In the genomic region with DNA sequence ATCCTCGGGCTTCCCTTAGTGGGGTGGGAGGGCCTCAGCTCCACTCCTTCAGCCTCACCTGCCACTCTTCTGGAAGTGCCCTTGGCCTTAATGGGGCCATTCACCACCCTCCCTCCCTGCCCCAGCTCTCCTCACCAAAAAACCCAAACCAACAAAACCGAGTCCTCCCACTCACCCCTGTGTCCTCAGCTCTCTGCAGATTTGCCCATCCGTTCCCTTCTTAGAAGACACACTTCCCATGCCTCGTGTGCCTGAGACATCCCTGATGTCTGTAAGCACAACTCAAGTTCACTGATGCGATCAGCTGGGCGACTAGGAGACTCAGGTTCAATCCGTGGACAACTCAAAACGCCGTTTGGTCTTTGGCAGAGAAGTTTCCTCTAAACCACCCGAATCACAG, we compare ENCODE assay signal across 29 cellular contexts.
"Had no signal": no experiment of that assay in that cellular context is flagged by ENCODE, and none has a peak within 500 bp of the region (broad histone marks: within the 10 kb centered on the region; RNA-seq: fewer than 3 reads in every experiment).

No MANE protein-coding gene starts in this region.

- H3K4me2 ChIP-seq: smooth muscle cell had no signal

- H3K4me1 ChIP-seq: colonic mucosa, parathyroid adenoma, psoas muscle, SJSA1, thyroid gland, upper lobe of right lung had no signal

- H3K9me3 ChIP-seq: colonic mucosa, psoas muscle, SJSA1, thyroid gland, upper lobe of right lung had no signal

- H3K27ac ChIP-seq: colonic mucosa, parathyroid adenoma, psoas muscle, SJSA1, thyroid gland, upper lobe of right lung, VCaP had no signal

- H2AFZ ChIP-seq: parathyroid adenoma had no signal

- H3K4me1 Mint-ChIP-seq: activated naive CD4-positive, alpha-beta T cell treated with anti-CD3 and anti-CD28 coated beads, Interleukin-2, amount 50 U/mL, for 24 hours; activated naive CD8-positive, alpha-beta T cell treated with anti-CD3 and anti-CD28 coated beads, Interleukin-2, amount 50 U/mL, for 24 hours; central memory CD8-positive, alpha-beta T cell; mesothelial cell of epicardium; naive B cell had no signal

- H3K27ac Mint-ChIP-seq: activated naive CD4-positive, alpha-beta T cell treated with anti-CD3 and anti-CD28 coated beads, Interleukin-2, amount 50 U/mL, for 24 hours; activated naive CD8-positive, alpha-beta T cell treated with anti-CD3 and anti-CD28 coated beads, Interleukin-2, amount 50 U/mL, for 24 hours; activated T-cell treated with anti-CD3 and anti-CD28 coated beads, Interleukin-2, amount 50 U/mL, for 24 hours; mesothelial cell of epicardium; naive B cell had no signal

- H3K79me2 ChIP-seq: parathyroid adenoma had no signal

- DNase-seq: activated CD4-positive, alpha-beta T cell treated with anti-CD3 and anti-CD28 coated beads for 4 hours; activated CD4-positive, alpha-beta T cell treated with anti-CD3 and anti-CD28 coated beads, Interleukin-2, amount 50 U/mL, for 4 hours; activated CD8-positive, alpha-beta memory T cell treated with anti-CD3 and anti-CD28 coated beads, Interleukin-2, amount 50 U/mL, for 4 hours; activated naive CD8-positive, alpha-beta T cell treated with anti-CD3 and anti-CD28 coated beads, Interleukin-2, amount 50 U/mL, for 24 hours; activated T-cell treated with anti-CD3 and anti-CD28 coated beads, Interleukin-2, amount 50 U/mL, for 24 hours; amygdala; colonic mucosa; effector memory CD4-positive, alpha-beta T cell; hippocampal formation; left cardiac atrium; mammary epithelial cell; naive B cell; nucleus accumbens; psoas muscle; stimulated activated naive CD4-positive, alpha-beta T cell treated with Interleukin-2 at 50 U/mL for 16 hours; T-helper 9 cell; thyroid gland had no signal

- H3K27me3 ChIP-seq: colonic mucosa, SJSA1, thyroid gland, upper lobe of right lung had no signal

- H3K4me3 Mint-ChIP-seq: activated naive CD4-positive, alpha-beta T cell treated with anti-CD3 and anti-CD28 coated beads, Interleukin-2, amount 50 U/mL, for 24 hours; activated naive CD8-positive, alpha-beta T cell treated with anti-CD3 and anti-CD28 coated beads, Interleukin-2, amount 50 U/mL, for 24 hours; activated T-cell treated with anti-CD3 and anti-CD28 coated beads, Interleukin-2, amount 50 U/mL, for 24 hours; central memory CD8-positive, alpha-beta T cell; mesothelial cell of epicardium; naive B cell; neural crest cell had no signal

- FAIRE-seq: endothelial cell of umbilical vein, keratinocyte, TTC549 had no signal

- ATAC-seq: activated naive CD8-positive, alpha-beta T cell treated with anti-CD3 and anti-CD28 coated beads, Interleukin-2, amount 50 U/mL, for 24 hours; left cardiac atrium; psoas muscle; upper lobe of right lung had no signal

- H3K4me3 ChIP-seq: colonic mucosa, psoas muscle, SJSA1, smooth muscle cell, thyroid gland, upper lobe of right lung had no signal

- H3K9ac ChIP-seq: parathyroid adenoma had no signal

- H3K36me3 ChIP-seq: colonic mucosa, SJSA1, thyroid gland, upper lobe of right lung had no signal

- H3K9me3 Mint-ChIP-seq: activated naive CD4-positive, alpha-beta T cell treated with anti-CD3 and anti-CD28 coated beads, Interleukin-2, amount 50 U/mL, for 24 hours; activated naive CD8-positive, alpha-beta T cell treated with anti-CD3 and anti-CD28 coated beads, Interleukin-2, amount 50 U/mL, for 24 hours; activated T-cell treated with anti-CD3 and anti-CD28 coated beads, Interleukin-2, amount 50 U/mL, for 24 hours; central memory CD8-positive, alpha-beta T cell; neural crest cell had no signal

- H3K36me3 Mint-ChIP-seq: activated naive CD4-positive, alpha-beta T cell treated with anti-CD3 and anti-CD28 coated beads, Interleukin-2, amount 50 U/mL, for 24 hours; naive B cell had no signal
